ENCODE assay signal across 39 cellular contexts in genomic region chrX:154654372-154654771, GRCh38. TPM values are rescaled to one million over a fixed set of nuclear protein-coding genes. Genes with fewer than 3 reads are reported as not detected.
"Had no signal": no experiment of that assay in that cellular context is flagged by ENCODE, and none has a peak within 500 bp of the region (broad histone marks: within the 10 kb centered on the region; RNA-seq: fewer than 3 reads in every experiment).

No MANE protein-coding gene starts in this region.

- H3K4me3 Mint-ChIP-seq: activated B cell treated with CpG ODN at 0.5 μM for 24 hours; activated CD4-positive, alpha-beta memory T cell treated with anti-CD3 and anti-CD28 coated beads for 36 hours; activated naive CD8-positive, alpha-beta T cell treated with anti-CD3 and anti-CD28 coated beads for 36 hours; activated T-cell treated with anti-CD3 and anti-CD28 coated beads, Interleukin-2, amount 50 U/mL, for 72 hours; activated T-helper 17 cell treated with anti-CD3 and anti-CD28 coated beads, Interleukin-2, amount 50 U/mL, for 72 hours; central memory CD8-positive, alpha-beta T cell; T-helper 1 cell treated with Interleukin-12 subunit alpha and Interleukin-12 subunit beta and Interleukin-4 antibody, amounts not matched to agents 30 μg/mL and 1 μg/mL, for 36 hours; T-helper 2 cell treated with Interferon-gamma antibody and Interleukin-4, amounts not matched to agents 5 μg/mL and 100 μg/mL, for 36 hours had no signal

- DNase-seq: activated B cell treated with CpG ODN at 0.5 μM for 24 hours; activated CD4-positive, alpha-beta memory T cell treated with anti-CD3 and anti-CD28 coated beads for 36 hours; activated CD4-positive, alpha-beta T cell treated with anti-CD3 and anti-CD28 coated beads for 4 hours; activated CD4-positive, alpha-beta T cell treated with anti-CD3 and anti-CD28 coated beads, Interleukin-2, amount 50 U/mL, for 1 hour; activated CD4-positive, CD25-positive, alpha-beta regulatory T cell treated with anti-CD3 and anti-CD28 coated beads, Interleukin-2, amount 50 U/mL, for 72 hours; activated effector memory CD4-positive, alpha-beta T cell treated with anti-CD3 and anti-CD28 coated beads, Interleukin-2, amount 50 U/mL, for 16 hours; activated naive CD4-positive, alpha-beta T cell; activated naive CD4-positive, alpha-beta T cell treated with anti-CD3 and anti-CD28 coated beads, Interleukin-2, amount 50 U/mL, for 16 hours; activated naive CD8-positive, alpha-beta T cell treated with anti-CD3 and anti-CD28 coated beads for 36 hours; activated T-cell treated with anti-CD3 and anti-CD28 coated beads, Interleukin-2, amount 50 U/mL, for 1 hour; activated T-cell treated with anti-CD3 and anti-CD28 coated beads, Interleukin-2, amount 50 U/mL, for 72 hours; amniotic stem cell; brain microvascular endothelial cell; Karpas-422; KBM-7; NCI-H1048; NCI-H1105 treated with DMSO at 0.1 percent for 48 hours; NCI-H1436; NCI-H1694; NCI-H1930; NCI-H2081 treated with DMSO at 0.1 percent for 48 hours; NCI-H226; NCI-H446 treated with DMSO at 0.1 percent for 48 hours; NCI-H524; NCI-H69; NK-92 treated with Interleukin-12 subunit alpha and Interleukin-12 subunit beta, amount 100 ng/mL, for 24 hours; PC-3; Peyer's patch; RPMI8226; SHP77 treated with DMSO at 0.1 percent for 48 hours; SK-N-SH had no signal

- H3K4me1 ChIP-seq: Peyer's patch, SJSA1 had no signal

- H3K9me3 Mint-ChIP-seq: activated B cell treated with CpG ODN at 0.5 μM for 24 hours; activated CD4-positive, alpha-beta memory T cell treated with anti-CD3 and anti-CD28 coated beads for 36 hours; activated naive CD8-positive, alpha-beta T cell treated with anti-CD3 and anti-CD28 coated beads for 36 hours; activated T-cell treated with anti-CD3 and anti-CD28 coated beads, Interleukin-2, amount 50 U/mL, for 72 hours; activated T-helper 17 cell treated with anti-CD3 and anti-CD28 coated beads, Interleukin-2, amount 50 U/mL, for 72 hours; central memory CD8-positive, alpha-beta T cell; T-helper 1 cell treated with Interleukin-12 subunit alpha and Interleukin-12 subunit beta and Interleukin-4 antibody, amounts not matched to agents 30 μg/mL and 1 μg/mL, for 36 hours; T-helper 2 cell treated with Interferon-gamma antibody and Interleukin-4, amounts not matched to agents 5 μg/mL and 100 μg/mL, for 36 hours had no signal

- H3K27ac Mint-ChIP-seq: activated B cell treated with CpG ODN at 0.5 μM for 24 hours; activated CD4-positive, alpha-beta memory T cell treated with anti-CD3 and anti-CD28 coated beads for 36 hours; activated naive CD8-positive, alpha-beta T cell treated with anti-CD3 and anti-CD28 coated beads for 36 hours; activated T-cell treated with anti-CD3 and anti-CD28 coated beads, Interleukin-2, amount 50 U/mL, for 72 hours; activated T-helper 17 cell treated with anti-CD3 and anti-CD28 coated beads, Interleukin-2, amount 50 U/mL, for 72 hours; T-helper 1 cell treated with Interleukin-12 subunit alpha and Interleukin-12 subunit beta and Interleukin-4 antibody, amounts not matched to agents 30 μg/mL and 1 μg/mL, for 36 hours; T-helper 2 cell treated with Interferon-gamma antibody and Interleukin-4, amounts not matched to agents 5 μg/mL and 100 μg/mL, for 36 hours had no signal

- H3K36me3 ChIP-seq: brain microvascular endothelial cell, Peyer's patch, SJSA1 had no signal

- H3K9me3 ChIP-seq: Peyer's patch, SJSA1, SK-N-SH had no signal

- H3K27me3 ChIP-seq: brain microvascular endothelial cell, Peyer's patch, SJSA1 had no signal

- H3K27ac ChIP-seq: brain microvascular endothelial cell, Peyer's patch, SJSA1, VCaP had no signal

- H3K36me3 Mint-ChIP-seq: activated CD4-positive, alpha-beta memory T cell treated with anti-CD3 and anti-CD28 coated beads for 36 hours; activated naive CD8-positive, alpha-beta T cell treated with anti-CD3 and anti-CD28 coated beads for 36 hours had no signal

- H3K4me1 Mint-ChIP-seq: activated B cell treated with CpG ODN at 0.5 μM for 24 hours; activated naive CD8-positive, alpha-beta T cell treated with anti-CD3 and anti-CD28 coated beads for 36 hours; activated T-helper 17 cell treated with anti-CD3 and anti-CD28 coated beads, Interleukin-2, amount 50 U/mL, for 72 hours; central memory CD8-positive, alpha-beta T cell had no signal

- H3K4me2 ChIP-seq: SK-N-SH had no signal

- H3K27me3 Mint-ChIP-seq: activated B cell treated with CpG ODN at 0.5 μM for 24 hours; activated CD4-positive, alpha-beta memory T cell treated with anti-CD3 and anti-CD28 coated beads for 36 hours; activated naive CD8-positive, alpha-beta T cell treated with anti-CD3 and anti-CD28 coated beads for 36 hours; activated T-helper 17 cell treated with anti-CD3 and anti-CD28 coated beads, Interleukin-2, amount 50 U/mL, for 72 hours; central memory CD8-positive, alpha-beta T cell had no signal

- H3K4me3 ChIP-seq: Peyer's patch, SJSA1 had no signal

RNA-seq across cellular contexts. Expression of gene CTAG2, which starts 1.0 kb away (rescaled TPM):
- total RNA-seq: activated B cell treated with CpG ODN at 0.5 μM for 24 hours; activated CD4-positive, alpha-beta memory T cell treated with anti-CD3 and anti-CD28 coated beads for 36 hours; activated T-cell treated with anti-CD3 and anti-CD28 coated beads, Interleukin-2, amount 50 U/mL, for 72 hours; activated T-helper 17 cell treated with anti-CD3 and anti-CD28 coated beads, Interleukin-2, amount 50 U/mL, for 72 hours; aorta; MCF 10A; PC-3; Peyer's patch; SJSA1 had no signal

RNA-seq across cellular contexts. Expression of gene CTAG1B, which starts 35.3 kb away (rescaled TPM):
- total RNA-seq: activated B cell treated with CpG ODN at 0.5 μM for 24 hours; activated CD4-positive, alpha-beta memory T cell treated with anti-CD3 and anti-CD28 coated beads for 36 hours; activated naive CD8-positive, alpha-beta T cell treated with anti-CD3 and anti-CD28 coated beads for 36 hours; activated T-cell treated with anti-CD3 and anti-CD28 coated beads, Interleukin-2, amount 50 U/mL, for 72 hours; activated T-helper 17 cell treated with anti-CD3 and anti-CD28 coated beads, Interleukin-2, amount 50 U/mL, for 72 hours; aorta; MCF 10A; PC-3; Peyer's patch; SJSA1 had no signal
